ENCODE assay signal across 1 cellular context in genomic region chr12:122558721-122559641, GRCh38.
TF ChIP-seq lines count a peak whose summit lies in the region.

No MANE protein-coding gene starts in this region.

TF ChIP-seq in GM12878, 131 proteins besides CTCF, POLR2A, EP300 and RAD21:
- no peak for TF ChIP-seq ZSCAN29 (IDR thresholded peaks at IDR 0.05)
- TF ChIP-seq, protein P1, sequence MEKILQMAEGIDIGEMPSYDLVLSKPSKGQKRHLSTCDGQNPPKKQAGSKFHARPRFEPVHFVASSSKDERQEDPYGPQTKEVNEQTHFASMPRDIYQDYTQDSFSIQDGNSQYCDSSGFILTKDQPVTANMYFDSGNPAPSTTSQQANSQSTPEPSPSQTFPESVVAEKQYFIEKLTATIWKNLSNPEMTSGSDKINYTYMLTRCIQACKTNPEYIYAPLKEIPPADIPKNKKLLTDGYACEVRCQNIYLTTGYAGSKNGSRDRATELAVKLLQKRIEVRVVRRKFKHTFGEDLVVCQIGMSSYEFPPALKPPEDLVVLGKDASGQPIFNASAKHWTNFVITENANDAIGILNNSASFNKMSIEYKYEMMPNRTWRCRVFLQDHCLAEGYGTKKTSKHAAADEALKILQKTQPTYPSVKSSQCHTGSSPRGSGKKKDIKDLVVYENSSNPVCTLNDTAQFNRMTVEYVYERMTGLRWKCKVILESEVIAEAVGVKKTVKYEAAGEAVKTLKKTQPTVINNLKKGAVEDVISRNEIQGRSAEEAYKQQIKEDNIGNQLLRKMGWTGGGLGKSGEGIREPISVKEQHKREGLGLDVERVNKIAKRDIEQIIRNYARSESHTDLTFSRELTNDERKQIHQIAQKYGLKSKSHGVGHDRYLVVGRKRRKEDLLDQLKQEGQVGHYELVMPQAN (conservative IDR thresholded peaks at IDR 0.05) = no peak
- 0 out of 2 replicates have a peak, but pooled peaks have one; percentile 7 for TF ChIP-seq NFIC (IDR thresholded peaks at IDR 0.05; ENCODE audit: low read depth, low read length)
- peak; percentile 59 for TF ChIP-seq RUNX3 (IDR thresholded peaks at IDR 0.05; ENCODE audit: low read length)
- TF ChIP-seq IKZF2 (IDR thresholded peaks at IDR 0.05) = 0 out of 4 replicates have a peak, but pooled peaks of 1 of the 2 experiments have one; percentile 3
